In the genomic region with DNA sequence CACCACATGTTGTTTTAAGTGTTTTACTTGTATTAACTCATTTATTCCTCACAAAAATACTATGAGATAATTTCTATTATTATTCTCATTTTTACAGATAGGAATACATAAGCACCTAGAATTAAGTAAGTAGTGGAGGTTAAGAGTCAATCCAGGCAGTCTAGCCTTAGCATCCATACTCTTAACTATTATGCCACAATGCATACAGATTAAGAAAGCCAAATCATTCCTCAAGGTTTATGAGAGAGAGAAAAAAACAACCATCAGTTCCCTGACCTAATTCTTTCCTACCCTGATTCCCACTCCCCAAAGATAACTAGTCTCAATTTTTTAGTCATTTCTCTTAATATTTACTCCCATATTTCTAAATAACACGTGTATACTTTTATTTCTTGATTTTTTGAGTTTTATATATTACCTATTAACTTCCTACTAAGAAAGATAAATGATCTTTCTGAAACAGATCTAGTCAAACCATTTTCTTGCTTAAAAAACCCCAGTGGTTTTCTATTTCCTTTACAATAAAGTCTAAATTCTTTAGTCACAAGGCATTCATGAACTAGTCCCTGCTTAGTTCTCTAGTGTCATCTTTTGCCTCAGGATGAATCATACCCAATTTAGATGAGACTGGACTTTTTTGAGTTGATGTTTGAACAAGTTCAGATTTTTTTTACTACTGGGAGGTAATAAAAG, we compare ENCODE assay signal across 12 cellular contexts. TPM values are rescaled to one million over a fixed set of nuclear protein-coding genes. Genes with fewer than 3 reads are reported as not detected.
DNase-seq lines count a peak whose midpoint lies in the region; ATAC-seq and TF ChIP-seq lines count a peak whose summit lies in the region.
"Had no signal": no experiment of that assay in that cellular context is flagged by ENCODE, and none has a peak within 500 bp of the region (broad histone marks: within the 10 kb centered on the region; RNA-seq: fewer than 3 reads in every experiment).

No MANE protein-coding gene starts in this region.

- H3K36me3 Mint-ChIP-seq in T-cell, result peaks cover 44% of the 10 kb centered on the region

- ATAC-seq in GM21423 (IDR thresholded peaks at IDR 0.05; ENCODE audit: unreplicated experiment) (peak; percentile 63), SK-N-SH treated with all-trans-retinoic acid at 6 μM for 48 hours (peak; percentile 63; the same call in 2 of the 3 replicates), heart right ventricle (no peak), T-cell (replicated peaks in 1 of 4) (no peak)
- ATAC-seq: left lung, WTC11 had no signal

- 91 to 96% methylated on average over 1 of the region's 1 CpG for WGBS in heart right ventricle, 2 donors

- H3K9me3 ChIP-seq in heart right ventricle, result no peaks in the 10 kb centered on the region
- H3K9me3 ChIP-seq: left lung, prostate gland had no signal

- POLR2A ChIA-PET in T-cell (lab: Charles Lee), result no interaction called here

- H3K27ac Mint-ChIP-seq in T-cell, result peak overlapping the region in 1 of 2 donors; percentile 6

- H3K27me3 Mint-ChIP-seq in T-cell, result no peaks in the 10 kb centered on the region

- H3K27me3 ChIP-seq in heart right ventricle, result no peaks in the 10 kb centered on the region
- H3K27me3 ChIP-seq: left lung had no signal

- no peak overlapping the region for H3K4me3 ChIP-seq in foreskin fibroblast (ENCODE audit: low read depth in 1 of 2, low read length in 2 of 2)
- H3K4me3 ChIP-seq in heart right ventricle, result no peak overlapping the region
- H3K4me3 ChIP-seq: left lung, prostate gland had no signal

- no peak for TF ChIP-seq CTCF in foreskin fibroblast (IDR thresholded peaks at IDR 0.05; ENCODE audit: low read depth, low read length)
- TF ChIP-seq CTCF in heart right ventricle (IDR thresholded peaks at IDR 0.05), result no peak

- H3K27ac ChIP-seq in heart right ventricle, result no peak overlapping the region
- H3K27ac ChIP-seq: left lung, prostate gland had no signal

- intact Hi-C loops in heart right ventricle (cut with DNase I), result no loop called here

- CTCF ChIA-PET in T-cell (lab: Charles Lee), result no interaction called here

- DNase-seq in EH (ENCODE audit: low read depth) (peak; percentile 72), foreskin fibroblast (peak; percentile 36 to 58), NCI-H446 treated with DMSO at 0.1 percent for 48 hours (lab: John Stamatoyannopoulos, UW) (no peak), heart right ventricle (no peak), T-cell (no peak)
- no peak for DNase-seq in stimulated activated CD4-positive, alpha-beta T cell treated with anti-CD3 and anti-CD28 coated beads, Interleukin-2, amount 100 ng/mL, for 48 hours
- DNase-seq: left lung, NCI-H2171 treated with DMSO at 0.1 percent for 48 hours had no signal

- H3K4me1 Mint-ChIP-seq in T-cell, result peaks cover 24 to 38% (median 32%) of the 10 kb centered on the region in 3 donors

- H3K9me3 Mint-ChIP-seq in T-cell, result no peaks in the 10 kb centered on the region
- H3K9me3 Mint-ChIP-seq: WTC11 had no signal

- no peak overlapping the region for H3K4me3 Mint-ChIP-seq in T-cell
- H3K4me3 Mint-ChIP-seq: WTC11 had no signal

- peaks cover 0 to 58% (median 9%) of the 10 kb centered on the region in 9 donors for H3K36me3 ChIP-seq in heart right ventricle
- H3K36me3 ChIP-seq: prostate gland had no signal

- H3K4me1 ChIP-seq in heart right ventricle, result no peaks in the 10 kb centered on the region
- H3K4me1 ChIP-seq: left lung, prostate gland had no signal

TF ChIP-seq in SK-N-SH treated with all-trans-retinoic acid at 6 μM for 48 hours, 23 proteins besides CTCF, POLR2A, EP300 and RAD21:
- TF ChIP-seq SNAI2 (CRISPR knock-in tag; IDR thresholded peaks at IDR 0.05), result no peak
- no peak for TF ChIP-seq ZFP3 (CRISPR knock-in tag; IDR thresholded peaks at IDR 0.05)
- TF ChIP-seq GLIS3 (CRISPR knock-in tag; IDR thresholded peaks at IDR 0.05), result no peak
- TF ChIP-seq, protein P1, sequence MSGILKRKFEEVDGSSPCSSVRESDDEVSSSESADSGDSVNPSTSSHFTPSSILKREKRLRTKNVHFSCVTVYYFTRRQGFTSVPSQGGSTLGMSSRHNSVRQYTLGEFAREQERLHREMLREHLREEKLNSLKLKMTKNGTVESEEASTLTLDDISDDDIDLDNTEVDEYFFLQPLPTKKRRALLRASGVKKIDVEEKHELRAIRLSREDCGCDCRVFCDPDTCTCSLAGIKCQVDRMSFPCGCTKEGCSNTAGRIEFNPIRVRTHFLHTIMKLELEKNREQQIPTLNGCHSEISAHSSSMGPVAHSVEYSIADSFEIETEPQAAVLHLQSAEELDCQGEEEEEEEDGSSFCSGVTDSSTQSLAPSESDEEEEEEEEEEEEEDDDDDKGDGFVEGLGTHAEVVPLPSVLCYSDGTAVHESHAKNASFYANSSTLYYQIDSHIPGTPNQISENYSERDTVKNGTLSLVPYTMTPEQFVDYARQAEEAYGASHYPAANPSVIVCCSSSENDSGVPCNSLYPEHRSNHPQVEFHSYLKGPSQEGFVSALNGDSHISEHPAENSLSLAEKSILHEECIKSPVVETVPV (CRISPR knock-in tag; IDR thresholded peaks at IDR 0.05), result no peak
- no peak for TF ChIP-seq ARNTL (CRISPR knock-in tag; IDR thresholded peaks at IDR 0.05; ENCODE audit: borderline replicate concordance, low read depth)
- TF ChIP-seq, protein P2, sequence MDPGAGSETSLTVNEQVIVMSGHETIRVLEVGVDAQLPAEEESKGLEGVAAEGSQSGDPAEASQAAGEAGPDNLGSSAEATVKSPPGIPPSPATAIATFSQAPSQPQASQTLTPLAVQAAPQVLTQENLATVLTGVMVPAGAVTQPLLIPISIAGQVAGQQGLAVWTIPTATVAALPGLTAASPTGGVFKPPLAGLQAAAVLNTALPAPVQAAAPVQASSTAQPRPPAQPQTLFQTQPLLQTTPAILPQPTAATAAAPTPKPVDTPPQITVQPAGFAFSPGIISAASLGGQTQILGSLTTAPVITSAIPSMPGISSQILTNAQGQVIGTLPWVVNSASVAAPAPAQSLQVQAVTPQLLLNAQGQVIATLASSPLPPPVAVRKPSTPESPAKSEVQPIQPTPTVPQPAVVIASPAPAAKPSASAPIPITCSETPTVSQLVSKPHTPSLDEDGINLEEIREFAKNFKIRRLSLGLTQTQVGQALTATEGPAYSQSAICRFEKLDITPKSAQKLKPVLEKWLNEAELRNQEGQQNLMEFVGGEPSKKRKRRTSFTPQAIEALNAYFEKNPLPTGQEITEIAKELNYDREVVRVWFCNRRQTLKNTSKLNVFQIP (CRISPR knock-in tag; IDR thresholded peaks at IDR 0.05; ENCODE audit: borderline replicate concordance, low read depth), result no peak
- TF ChIP-seq, protein P3, sequence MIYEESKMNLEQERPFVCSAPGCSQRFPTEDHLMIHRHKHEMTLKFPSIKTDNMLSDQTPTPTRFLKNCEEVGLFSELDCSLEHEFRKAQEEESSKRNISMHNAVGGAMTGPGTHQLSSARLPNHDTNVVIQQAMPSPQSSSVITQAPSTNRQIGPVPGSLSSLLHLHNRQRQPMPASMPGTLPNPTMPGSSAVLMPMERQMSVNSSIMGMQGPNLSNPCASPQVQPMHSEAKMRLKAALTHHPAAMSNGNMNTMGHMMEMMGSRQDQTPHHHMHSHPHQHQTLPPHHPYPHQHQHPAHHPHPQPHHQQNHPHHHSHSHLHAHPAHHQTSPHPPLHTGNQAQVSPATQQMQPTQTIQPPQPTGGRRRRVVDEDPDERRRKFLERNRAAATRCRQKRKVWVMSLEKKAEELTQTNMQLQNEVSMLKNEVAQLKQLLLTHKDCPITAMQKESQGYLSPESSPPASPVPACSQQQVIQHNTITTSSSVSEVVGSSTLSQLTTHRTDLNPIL (CRISPR knock-in tag; IDR thresholded peaks at IDR 0.05; ENCODE audit: low read depth), result no peak
- TF ChIP-seq ZNF70 (CRISPR knock-in tag; IDR thresholded peaks at IDR 0.05), result no peak
- no peak for TF ChIP-seq CSDC2 (CRISPR knock-in tag; IDR thresholded peaks at IDR 0.05)
- TF ChIP-seq BACH2 (CRISPR knock-in tag; IDR thresholded peaks at IDR 0.05; ENCODE audit: borderline replicate concordance), result no peak
- no peak for TF ChIP-seq ESRRG (CRISPR knock-in tag; IDR thresholded peaks at IDR 0.05)
- no peak for TF ChIP-seq OSR1 (CRISPR knock-in tag; IDR thresholded peaks at IDR 0.05)
- no peak for TF ChIP-seq ZNF8 (CRISPR knock-in tag; IDR thresholded peaks at IDR 0.05)
- no peak for TF ChIP-seq ZFP30 (CRISPR knock-in tag; IDR thresholded peaks at IDR 0.05)

RNA-seq across cellular contexts. Expression of a gene that starts 16.0 kb away (rescaled TPM):
- total RNA-seq in heart right ventricle, result 10 to 100 TPM; 12.9 to 35.7 (median 19.5) TPM
- 1 to 10 TPM; 2.6 to 5.9 TPM for polyA plus RNA-seq in heart right ventricle
- 10 to 100 TPM; 42.3 to 48.4 (median 43.0) TPM for total RNA-seq in T-cell

Comparison
In these comparisons a context has a peak if more than half of its experiments do, and no peak if none do; other contexts are left out.
1. DNase-seq: peak in EH (single experiment) and foreskin fibroblast (2 of 2); none in NCI-H446 treated with DMSO at 0.1 percent for 48 hours (single experiment), stimulated activated CD4-positive, alpha-beta T cell treated with anti-CD3 and anti-CD28 coated beads, Interleukin-2, amount 100 ng/mL, for 48 hours (0 of 2), heart right ventricle (0 of 2) and T-cell (0 of 34).
2. ATAC-seq: peak in GM21423 (single experiment) and SK-N-SH treated with all-trans-retinoic acid at 6 μM for 48 hours (single experiment); none in heart right ventricle (0 of 8) and T-cell (0 of 4).